Comparison of ENCODE assay signal across 19 cellular contexts in genomic region chr22:48334971-48335370, GRCh38.
DNase-seq lines count a peak whose midpoint lies in the region; ATAC-seq, FAIRE-seq and TF ChIP-seq lines count a peak whose summit lies in the region.
"Had no signal": no experiment of that assay in that cellular context is flagged by ENCODE, and none has a peak within 500 bp of the region (broad histone marks: within the 10 kb centered on the region; RNA-seq: fewer than 3 reads in every experiment).

No MANE protein-coding gene starts in this region.

- no peak overlapping the region for H3K4me2 ChIP-seq in A549
- H3K4me2 ChIP-seq in BLaER1 treated with 17β-estradiol and CSF1 and Interleukin-3, amounts not matched to agents 10 nM and 100 nM = peak overlapping the region in 6 of 11 experiments; percentile 21 to 79 (median 68); a peak in 8 of 22 replicates
- H3K4me2 ChIP-seq in H1 (ENCODE audit: insufficient read depth in 1 of 2, low read depth in 2 of 2, low read length in 2 of 2) = no peak overlapping the region
- H3K4me2 ChIP-seq in neuronal stem cell (ENCODE audit: insufficient read depth, low read length, poor library complexity, severe bottlenecking) = no peak overlapping the region

- FAIRE-seq in A549 (lab: Jason Lieb, UNC) (no peak), H1 (lab: Jason Lieb, UNC) (no peak)
- FAIRE-seq: GM12878, GM19239, H54 had no signal

- H2BK20ac ChIP-seq in H1 (ENCODE audit: low read length) = peak overlapping the region; percentile 18; the same call in 1 of the 2 replicates

- no peaks in the 10 kb centered on the region for H3K79me2 ChIP-seq in H1 (ENCODE audit: control insufficient read depth in 1 of 2, insufficient read depth in 2 of 2, low read length in 2 of 2)

- TF ChIP-seq RAD21 in A549 (conservative IDR thresholded peaks at IDR 0.05 in 1 of 2, IDR thresholded peaks at IDR 0.05 in 1 of 2) = no peak
- TF ChIP-seq RAD21 in H1 (IDR thresholded peaks at IDR 0.05 in 1 of 2, conservative IDR thresholded peaks at IDR 0.05 in 1 of 2; ENCODE audit: low read depth in 2 of 2, low read length in 2 of 2) = no peak

- H4K5ac ChIP-seq in H1 (ENCODE audit: insufficient read length, low read depth, low read length) = no peak overlapping the region

- TF ChIP-seq CTCF in A549 (IDR thresholded peaks at IDR 0.05) = no peak
- TF ChIP-seq CTCF in H1 (IDR thresholded peaks at IDR 0.05; ENCODE audit: control extremely low read depth in 1 of 3, insufficient read depth in 1 of 3, low read depth in 1 of 3, low read length in 3 of 3) = no peak

- H4K91ac ChIP-seq in H1 (replicated peaks; ENCODE audit: insufficient read length, low read length) (no peak overlapping the region), neuronal stem cell (ENCODE audit: low read depth, low read length, poor library complexity) (no peak overlapping the region)

- no peak for TF ChIP-seq POLR2A in A549 (IDR thresholded peaks at IDR 0.05; ENCODE audit: low read length)
- TF ChIP-seq POLR2A in H1 (IDR thresholded peaks at IDR 0.05; ENCODE audit: control extremely low read depth in 1 of 2, low read depth in 2 of 2, low read length in 2 of 2) = no peak

- H3K27me3 ChIP-seq in BLaER1 treated with 17β-estradiol and CSF1 and Interleukin-3, amounts not matched to agents 10 nM and 100 nM = no peaks in the 10 kb centered on the region
- H3K27me3 ChIP-seq in H1 (replicated peaks in 1 of 4; ENCODE audit: control insufficient read depth in 3 of 4, extremely low read depth in 1 of 4, insufficient read depth in 3 of 4, low read length in 3 of 4) = peaks cover 0 to 3% (median 0%) of the 10 kb centered on the region in 4 experiments; a peak in 2 of 7 replicates
- H3K27me3 ChIP-seq in neuronal stem cell (ENCODE audit: control insufficient read depth in 3 of 3, insufficient read depth in 3 of 3, low read depth in 1 of 3, low read length in 3 of 3) = peaks cover 0 to 4% (median 2%) of the 10 kb centered on the region in 3 experiments
- H3K27me3 ChIP-seq: BE2C had no signal

- H2BK120ac ChIP-seq in H1 (replicated peaks; ENCODE audit: low read depth, low read length) (no peak overlapping the region), neuronal stem cell (ENCODE audit: low read depth, low read length) (no peak overlapping the region)

- H4K8ac ChIP-seq in H1 (ENCODE audit: extremely low read depth, insufficient read depth, low read length) (no peak overlapping the region; the same call in 1 of the 2 replicates), neuronal stem cell (ENCODE audit: low read depth, low read length) (no peak overlapping the region)

- CTCF ChIA-PET in A549 (lab: Yijun Ruan, JAX) (interaction anchor here (1.2 to 1.9 kb wide), 2 partner anchors 10 to 158 kb away, joined by 8 to 10 read pairs; no protein-coding TSS in a partner anchor), H1 (lab: Charles Lee; ENCODE audit: partially characterized antibody) (interaction anchor here (0.7 kb wide), 1 partner anchor 14 kb away, joined by 3 read pairs; no protein-coding TSS in a partner anchor)

- WGBS in A549 (ENCODE audit: missing lambda C conversion rate) = 100% methylated on average over 3 of the region's 10 CpGs
- WGBS in H1 (ENCODE audit: extremely low coverage in 1 of 2, insufficient coverage in 1 of 2, insufficient read length in 1 of 2, insufficient replicate concordance in 2 of 2, low coverage in 1 of 2, low lambda C conversion rate in 2 of 2, missing lambda C conversion rate in 1 of 2), 2 experiments = 94% methylated on average over 6 of the region's 10 CpGs; no CpG with 5 or more reads in 1 of the 2 experiments
- WGBS in neuronal stem cell (ENCODE audit: extremely low coverage in 2 of 2, insufficient read length in 2 of 2, insufficient replicate concordance in 1 of 2), 2 donors = no CpG with 5 or more reads among the region's 10 CpGs

- H3K18ac ChIP-seq in H1 (ENCODE audit: extremely low read depth, low read length) (no peak overlapping the region; the same call in 1 of the 2 replicates), neuronal stem cell (ENCODE audit: low read length) (no peak overlapping the region)

- H2AFZ ChIP-seq in H1 (ENCODE audit: low read length) (no peak overlapping the region), neuronal stem cell (ENCODE audit: low read length) (no peak overlapping the region)
- H2AFZ ChIP-seq: GM23248 had no signal

- no peak overlapping the region for H3K4me3 ChIP-seq in A549
- no peak overlapping the region for H3K4me3 ChIP-seq in BLaER1 treated with 17β-estradiol and CSF1 and Interleukin-3, amounts not matched to agents 10 nM and 100 nM
- H3K4me3 ChIP-seq in H1 (ENCODE audit: extremely low read depth in 1 of 4, insufficient read depth in 2 of 4, low read depth in 3 of 4, low read length in 4 of 4) = no peak overlapping the region
- no peak overlapping the region for H3K4me3 ChIP-seq in neuronal stem cell (ENCODE audit: low read length in 2 of 2)
- H3K4me3 ChIP-seq: GM12878, GM23248 had no signal

- H3K9ac ChIP-seq in BLaER1 treated with 17β-estradiol and CSF1 and Interleukin-3, amounts not matched to agents 10 nM and 100 nM = no peak overlapping the region
- H3K9ac ChIP-seq in H1 (replicated peaks in 1 of 4; ENCODE audit: extremely low read depth in 1 of 4, low read depth in 3 of 4, low read length in 3 of 4) (no peak overlapping the region), neuronal stem cell (ENCODE audit: low read depth, low read length, poor library complexity) (no peak overlapping the region)
- H3K9ac ChIP-seq: GM23248 had no signal

- H2AK5ac ChIP-seq in H1 (ENCODE audit: low read depth, low read length) = no peak overlapping the region
- peak overlapping the region; percentile 48 for H2AK5ac ChIP-seq in neuronal stem cell (ENCODE audit: low read depth, low read length)

- H2BK15ac ChIP-seq in H1 (ENCODE audit: low read length) (no peak overlapping the region), neuronal stem cell (ENCODE audit: low read length) (no peak overlapping the region)

- DNase-seq in A549 (ENCODE audit: low read depth in 1 of 2, low spot score in 1 of 2) (no peak), H1 (ENCODE audit: low read depth in 1 of 2, low spot score in 2 of 2) (no peak), neuronal stem cell (ENCODE audit: low spot score) (no peak), EL (no peak), foreskin melanocyte (no peak)
- no peak for DNase-seq in activated T-cell treated with anti-CD3 and anti-CD28 coated beads, Interleukin-2, amount 50 U/mL, for 48 hours
- DNase-seq: ACHN; BE2C; Calu3; CD4-positive, alpha-beta memory T cell; DMS79 treated with DMSO at 0.1 percent for 48 hours; GM23248; HFFc6 had no signal

- H3K14ac ChIP-seq in H1 (ENCODE audit: insufficient read length) (no peak overlapping the region), neuronal stem cell (ENCODE audit: low read length) (peak overlapping the region; percentile 41)

- H2BK5ac ChIP-seq in H1 (ENCODE audit: low read depth, low read length) (no peak overlapping the region), neuronal stem cell (ENCODE audit: low read length) (no peak overlapping the region)

- peaks cover 0 to 5% (median 0%) of the 10 kb centered on the region in 11 experiments; a peak in 2 of 22 replicates for H4K20me1 ChIP-seq in BLaER1 treated with 17β-estradiol and CSF1 and Interleukin-3, amounts not matched to agents 10 nM and 100 nM
- H4K20me1 ChIP-seq in H1 (replicated peaks in 1 of 2; ENCODE audit: control insufficient read depth in 1 of 2, insufficient read depth in 2 of 2, low read length in 2 of 2) = peaks cover 0 to 5% of the 10 kb centered on the region in 2 experiments

- H2BK12ac ChIP-seq in H1 (ENCODE audit: low read depth, low read length) (0 out of 2 replicates have a peak overlapping the region, but pooled peaks have one; percentile 75), neuronal stem cell (ENCODE audit: low read length) (no peak overlapping the region)

- POLR2A ChIA-PET in A549 (lab: Yijun Ruan, JAX) = interaction anchor here (0.6 kb wide), 1 partner anchor 155 kb away, joined by 3 read pairs; no protein-coding TSS in a partner anchor
- POLR2A ChIA-PET in H1 (lab: Charles Lee; ENCODE audit: partially characterized antibody) = interaction anchor here (0.9 kb wide), 1 partner anchor 40 kb away, joined by 3 read pairs; no protein-coding TSS in a partner anchor

- H3K79me1 ChIP-seq in H1 (ENCODE audit: low read depth, low read length) (0 out of 2 replicates have a peak, but pooled peaks cover 2% of the 10 kb centered on the region), neuronal stem cell (ENCODE audit: low read depth, low read length) (no peaks in the 10 kb centered on the region)

- H3K23me2 ChIP-seq in H1 (ENCODE audit: low read depth, low read length) = peaks cover 13% of the 10 kb centered on the region; the same call in 1 of the 2 replicates

- no peak overlapping the region for H3K56ac ChIP-seq in H1 (replicated peaks; ENCODE audit: insufficient read length, low read depth, low read length)

- no peaks in the 10 kb centered on the region for H3K36me3 ChIP-seq in BLaER1 treated with 17β-estradiol and CSF1 and Interleukin-3, amounts not matched to agents 10 nM and 100 nM
- H3K36me3 ChIP-seq in H1 (ENCODE audit: control insufficient read depth in 2 of 4, insufficient read depth in 4 of 4, low read length in 3 of 4) = no peaks in the 10 kb centered on the region
- H3K36me3 ChIP-seq in neuronal stem cell (replicated peaks in 1 of 2; ENCODE audit: control insufficient read depth in 2 of 2, insufficient read depth in 2 of 2, low read length in 2 of 2) = no peaks in the 10 kb centered on the region
- H3K36me3 ChIP-seq: BE2C had no signal

- H3K4me1 ChIP-seq in A549 (peaks cover 14% of the 10 kb centered on the region; the same call in 2 of the 3 replicates), H1 (replicated peaks in 1 of 4; ENCODE audit: control insufficient read depth in 3 of 4, insufficient read depth in 4 of 4, low read length in 3 of 4) (peaks cover 0 to 14% (median 1%) of the 10 kb centered on the region in 4 experiments; a peak in 4 of 7 replicates), neuronal stem cell (ENCODE audit: control insufficient read depth in 2 of 2, insufficient read depth in 1 of 2, low read depth in 1 of 2, low read length in 2 of 2) (no peaks in the 10 kb centered on the region)
- peaks cover 10 to 59% (median 45%) of the 10 kb centered on the region in 10 experiments; a peak in 19 of 20 replicates for H3K4me1 ChIP-seq in BLaER1 treated with 17β-estradiol and CSF1 and Interleukin-3, amounts not matched to agents 10 nM and 100 nM
- H3K4me1 ChIP-seq: BE2C had no signal

- H3K9me3 ChIP-seq in A549 = no peaks in the 10 kb centered on the region
- H3K9me3 ChIP-seq in BLaER1 treated with 17β-estradiol and CSF1 and Interleukin-3, amounts not matched to agents 10 nM and 100 nM (replicated peaks in 1 of 11) = peaks cover 0 to 4% (median 0%) of the 10 kb centered on the region in 11 experiments; a peak in 2 of 22 replicates
- no peaks in the 10 kb centered on the region for H3K9me3 ChIP-seq in H1 (ENCODE audit: insufficient read depth in 2 of 2, low read depth in 1 of 2, low read length in 1 of 2)
- H3K9me3 ChIP-seq in neuronal stem cell (replicated peaks in 1 of 2; ENCODE audit: control insufficient read depth in 2 of 2, insufficient read depth in 1 of 2, low read depth in 1 of 2, low read length in 2 of 2) = no peaks in the 10 kb centered on the region

- H3K27ac ChIP-seq in A549 (peak overlapping the region; percentile 54 to 77), H1 (ENCODE audit: low read depth, low read length) (no peak overlapping the region), neuronal stem cell (replicated peaks; ENCODE audit: low read length) (no peak overlapping the region)
- H3K27ac ChIP-seq in BLaER1 treated with 17β-estradiol and CSF1 and Interleukin-3, amounts not matched to agents 10 nM and 100 nM = no peak overlapping the region
- H3K27ac ChIP-seq: GM23248, HL-60 had no signal

- H3K4ac ChIP-seq in H1 (replicated peaks; ENCODE audit: insufficient read length, low read depth, low read length) (no peak overlapping the region), neuronal stem cell (ENCODE audit: low read length) (no peak overlapping the region)

- TF ChIP-seq EP300 in A549 (IDR thresholded peaks at IDR 0.05) = no peak
- no peak for TF ChIP-seq EP300 in H1 (IDR thresholded peaks at IDR 0.05; ENCODE audit: borderline replicate concordance in 1 of 2, low read depth in 2 of 2, low read length in 2 of 2)

- ATAC-seq in A549 = no peak
- ATAC-seq: GM12878, HCT116 had no signal

- no peak overlapping the region for H3K23ac ChIP-seq in H1 (ENCODE audit: insufficient read length)
- H3K23ac ChIP-seq in neuronal stem cell (ENCODE audit: low read depth, low read length, poor library complexity) = no peak overlapping the region

Comparison
In these comparisons a context has a peak if more than half of its experiments do, and no peak if none do; other contexts are left out.
1. H3K27ac ChIP-seq: peak in A549 (2 of 2); none in BLaER1 treated with 17β-estradiol and CSF1 and Interleukin-3, amounts not matched to agents 10 nM and 100 nM (0 of 11), H1 (single experiment) and neuronal stem cell (single experiment).
2. H3K4me2 ChIP-seq: peak in BLaER1 treated with 17β-estradiol and CSF1 and Interleukin-3, amounts not matched to agents 10 nM and 100 nM (6 of 11); none in A549 (single experiment), H1 (0 of 2) and neuronal stem cell (single experiment).